Comparison of ENCODE assay signal across 36 cellular contexts in genomic region chr13:87872813-87873212, GRCh38.
"Had no signal": no experiment of that assay in that cellular context is flagged by ENCODE, and none has a peak within 500 bp of the region (broad histone marks: within the 10 kb centered on the region; RNA-seq: fewer than 3 reads in every experiment).

No MANE protein-coding gene starts in this region.

- H3K27me3 Mint-ChIP-seq: activated naive CD8-positive, alpha-beta T cell treated with anti-CD3 and anti-CD28 coated beads, Interleukin-2, amount 50 U/mL, for 24 hours; activated T-cell treated with anti-CD3 and anti-CD28 coated beads, Interleukin-2, amount 50 U/mL, for 24 hours; brain; IgD-negative memory B cell had no signal

- H3K4me3 Mint-ChIP-seq: activated CD8-positive, alpha-beta T cell treated with anti-CD3 and anti-CD28 coated beads, Interleukin-2, amount 10 ng/mL, durations not matched to agents 7 days and 5 days; activated naive CD4-positive, alpha-beta T cell treated with anti-CD3 and anti-CD28 coated beads for 36 hours; activated naive CD8-positive, alpha-beta T cell treated with anti-CD3 and anti-CD28 coated beads, Interleukin-2, amount 50 U/mL, for 24 hours; activated T-cell treated with anti-CD3 and anti-CD28 coated beads, Interleukin-2, amount 50 U/mL, for 24 hours; brain; IgD-negative memory B cell had no signal

- H3K4me1 Mint-ChIP-seq: activated naive CD8-positive, alpha-beta T cell treated with anti-CD3 and anti-CD28 coated beads, Interleukin-2, amount 50 U/mL, for 24 hours; brain; IgD-negative memory B cell had no signal

- ATAC-seq: activated CD8-positive, alpha-beta T cell treated with anti-CD3 and anti-CD28 coated beads, Interleukin-2, amount 10 ng/mL, durations not matched to agents 7 days and 5 days; activated naive CD4-positive, alpha-beta T cell treated with anti-CD3 and anti-CD28 coated beads, Interleukin-2, amount 50 U/mL, for 72 hours; activated naive CD8-positive, alpha-beta T cell treated with anti-CD3 and anti-CD28 coated beads, Interleukin-2, amount 50 U/mL, for 24 hours had no signal

- H3K9me3 Mint-ChIP-seq: activated T-cell treated with anti-CD3 and anti-CD28 coated beads, Interleukin-2, amount 50 U/mL, for 24 hours; brain had no signal

- H3K9me3 ChIP-seq: MG63, Peyer's patch had no signal

- H3K36me3 ChIP-seq: MG63, Peyer's patch, SJSA1, WERI-Rb-1 had no signal

- H3K4me1 ChIP-seq: Peyer's patch, SJSA1 had no signal

- H3K4me3 ChIP-seq: MG63, Peyer's patch, SJSA1 had no signal

- H3K36me3 Mint-ChIP-seq: activated naive CD4-positive, alpha-beta T cell treated with anti-CD3 and anti-CD28 coated beads, Interleukin-2, amount 50 U/mL, for 72 hours; brain; IgD-negative memory B cell had no signal

- H3K27me3 ChIP-seq: MG63, Peyer's patch, SJSA1 had no signal

- H3K27ac ChIP-seq: Peyer's patch, SJSA1, WERI-Rb-1 had no signal

- H3K27ac Mint-ChIP-seq: activated CD8-positive, alpha-beta T cell treated with anti-CD3 and anti-CD28 coated beads, Interleukin-2, amount 10 ng/mL, durations not matched to agents 7 days and 5 days; activated naive CD4-positive, alpha-beta T cell treated with anti-CD3 and anti-CD28 coated beads for 36 hours; activated naive CD4-positive, alpha-beta T cell treated with anti-CD3 and anti-CD28 coated beads, Interleukin-2, amount 50 U/mL, for 72 hours; activated naive CD8-positive, alpha-beta T cell treated with anti-CD3 and anti-CD28 coated beads, Interleukin-2, amount 50 U/mL, for 24 hours; activated T-cell treated with anti-CD3 and anti-CD28 coated beads, Interleukin-2, amount 50 U/mL, for 24 hours; activated T-helper 2 cell treated with anti-CD3 and anti-CD28 coated beads, Interferon-gamma antibody, Interleukin-2, Interleukin-4, amounts not matched to agents 10 μg/mL and 5 μg/mL and 100 μg/mL, durations not matched to agents 14 hours and 24 hours and 36 hours; brain; IgD-negative memory B cell had no signal

- DNase-seq: activated CD4-positive, alpha-beta T cell treated with anti-CD3 and anti-CD28 coated beads for 1 hour; activated CD4-positive, alpha-beta T cell treated with anti-CD3 and anti-CD28 coated beads for 48 hours; activated CD4-positive, alpha-beta T cell treated with anti-CD3 and anti-CD28 coated beads, Interleukin-2, amount 50 U/mL, for 48 hours; activated CD4-positive, CD25-positive, alpha-beta regulatory T cell; activated CD8-positive, alpha-beta T cell treated with anti-CD3 and anti-CD28 coated beads, Interleukin-2, amount 10 ng/mL, durations not matched to agents 7 days and 5 days; activated gamma-delta T cell treated with Interleukin-2 at 50 U/mL for 16 hours; activated naive CD4-positive, alpha-beta T cell treated with anti-CD3 and anti-CD28 coated beads for 36 hours; activated naive CD8-positive, alpha-beta T cell treated with anti-CD3 and anti-CD28 coated beads, Interleukin-2, amount 50 U/mL, for 24 hours; activated T-cell treated with anti-CD3 and anti-CD28 coated beads, Interleukin-2, amount 50 U/mL, for 24 hours; anterior cingulate cortex; caudate nucleus; cerebellar nuclear complex; Kasumi-1; KBM-7; MG63; NCI-H1092; NCI-H1417; NCI-H187 treated with DMSO at 0.1 percent for 48 hours; NCI-H2081; NCI-H2171 treated with DMSO at 0.1 percent for 48 hours; NCI-H2227 treated with DMSO at 0.1 percent for 48 hours; NCI-H446; NCI-H510A treated with DMSO at 0.1 percent for 48 hours; Peyer's patch; RPMI8226; SHP77 treated with DMSO at 0.1 percent for 48 hours; SW 1271; T-helper 1 cell; T-helper 2 cell; T1000; WERI-Rb-1 had no signal
